ENCODE assay signal across 8 cellular contexts in the genomic region with DNA sequence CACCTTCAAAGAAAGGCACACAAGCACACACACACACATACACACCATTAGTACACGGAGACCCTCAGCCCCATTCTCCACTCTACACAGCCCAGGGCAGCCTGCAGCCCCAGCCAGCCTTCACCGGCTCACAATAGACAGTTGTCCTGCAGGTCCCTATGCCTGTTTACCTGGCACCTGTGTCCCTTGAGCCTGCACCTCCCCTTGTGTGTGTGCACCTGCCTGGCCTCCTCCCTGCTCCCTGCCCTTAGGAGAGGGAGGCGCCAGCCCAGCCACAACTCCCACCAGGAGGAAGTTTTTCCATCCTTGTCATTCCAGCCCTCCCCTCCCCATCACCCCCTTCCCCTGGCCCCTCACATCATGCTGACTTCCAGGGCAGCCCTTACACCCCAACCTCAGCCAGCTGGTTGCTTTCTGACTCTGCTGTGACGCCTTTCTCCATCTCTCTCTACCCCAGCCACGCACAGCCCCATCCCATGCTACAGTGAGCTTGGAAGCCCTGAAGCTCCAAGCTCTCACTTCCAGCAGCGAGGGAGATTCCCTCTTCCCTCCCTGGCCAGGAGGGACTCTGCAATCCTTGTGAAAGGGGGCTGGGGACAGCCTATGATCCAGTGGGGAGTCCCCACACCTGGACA. TPM values are rescaled to one million over a fixed set of nuclear protein-coding genes. Genes with fewer than 3 reads are reported as not detected.
DNase-seq lines count a peak whose midpoint lies in the region; ATAC-seq and TF ChIP-seq lines count a peak whose summit lies in the region.

No MANE protein-coding gene starts in this region.

- H4K20me1 ChIP-seq in SK-N-SH (ENCODE audit: insufficient read depth), result peaks cover 82% of the 10 kb centered on the region

- peaks cover 24% of the 10 kb centered on the region for H3F3A ChIP-seq in SK-N-SH (replicated peaks; ENCODE audit: insufficient read depth)

- TF ChIP-seq CTCF in SK-N-SH (IDR thresholded peaks at IDR 0.05) (no peak), VCaP (conservative IDR thresholded peaks at IDR 0.05) (0 out of 2 replicates have a peak, but pooled peaks have one; percentile 4)

- H3K4me3 ChIP-seq in SK-N-SH (ENCODE audit: low read depth in 2 of 2, low read length in 1 of 2) (peak overlapping the region; percentile 75 to 98), iPS-15b (ENCODE audit: low read depth, low read length) (peak overlapping the region; percentile 42)

- H3K4me1 ChIP-seq in SK-N-SH (ENCODE audit: control insufficient read depth in 1 of 2, insufficient read depth in 2 of 2, low read depth in 1 of 2, low read length in 1 of 2) (peaks cover 47 to 65% of the 10 kb centered on the region in 2 experiments), iPS-15b (ENCODE audit: control insufficient read depth, insufficient read depth, low read length) (peaks cover 13% of the 10 kb centered on the region)

- CTCF ChIA-PET in SK-N-SH (lab: Yijun Ruan, JAX), result interaction anchor here (0.6 to 10.9 kb wide), 52 partner anchors 8 to 306 kb away, joined by 3 to 195 read pairs (median 7); partner anchors contain the start of gene TUT1
- CTCF ChIA-PET in HEK293T (lab: Yijun Ruan, JAX), result interaction anchor here (0.6 to 4.1 kb wide), 26 partner anchors 11 to 245 kb away, joined by 3 to 54 read pairs (median 4); partner anchors contain the start of genes GANAB, INTS5, SCGB1A1 and TAF6L

- POLR2A ChIA-PET in SK-N-SH (lab: Yijun Ruan, JAX) (interaction anchor here (0.8 to 1.6 kb wide), 6 partner anchors 14 to 147 kb away, joined by 3 to 11 read pairs (median 4); partner anchors contain the start of genes C11orf98, CSKMT, EEF1G and TUT1), HEK293T (lab: Yijun Ruan, JAX) (interaction anchor here (0.8 to 4.0 kb wide), 3 partner anchors 35 to 117 kb away, joined by 4 to 21 read pairs (median 5); partner anchors contain the start of gene TUT1)

- DNase-seq in SK-N-SH, result no peak
- DNase-seq in substantia nigra (lab: John Stamatoyannopoulos, UW), result no peak
- no peak for DNase-seq in HEK293T (ENCODE audit: extremely low spot score)
- no peak for DNase-seq in middle frontal gyrus (ENCODE audit: extremely low spot score, low spot score)
- DNase-seq in kidney glomerular epithelial cell (lab: John Stamatoyannopoulos, UW), result no peak

- H3K27me3 ChIP-seq in SK-N-SH (ENCODE audit: insufficient read depth) (no peaks in the 10 kb centered on the region), iPS-15b (ENCODE audit: control insufficient read depth, insufficient read depth, low read length) (peaks cover 37% of the 10 kb centered on the region)

- WGBS in SK-N-SH (ENCODE audit: low lambda C conversion rate), result 81% methylated on average over 6 of the region's 6 CpGs

- H3K9me3 ChIP-seq in SK-N-SH (no peaks in the 10 kb centered on the region), iPS-15b (ENCODE audit: control insufficient read depth, insufficient read depth, low read length) (no peaks in the 10 kb centered on the region)

- H3K4me2 ChIP-seq in SK-N-SH, result peak overlapping the region; percentile 98

- ATAC-seq in SK-N-SH treated with all-trans-retinoic acid at 6 μM for 48 hours, result no peak

- TF ChIP-seq RAD21 in SK-N-SH (IDR thresholded peaks at IDR 0.05; ENCODE audit: low read length), result no peak

- H3K36me3 ChIP-seq in SK-N-SH (replicated peaks in 1 of 2; ENCODE audit: control insufficient read depth in 1 of 2, insufficient read depth in 2 of 2, low read length in 1 of 2), result peaks cover 2 to 11% of the 10 kb centered on the region in 2 experiments
- no peaks in the 10 kb centered on the region for H3K36me3 ChIP-seq in iPS-15b (ENCODE audit: control insufficient read depth, insufficient read depth, low read length)

- H3K9me2 ChIP-seq in SK-N-SH, result no peaks in the 10 kb centered on the region

- peaks cover 99% of the 10 kb centered on the region for H3K79me2 ChIP-seq in SK-N-SH (ENCODE audit: insufficient read depth)

- H3K9ac ChIP-seq in SK-N-SH (peak overlapping the region; percentile 99), iPS-15b (ENCODE audit: low read depth, low read length) (no peak overlapping the region)

- H2AFZ ChIP-seq in SK-N-SH (ENCODE audit: low read depth), result no peak overlapping the region

- H3K27ac ChIP-seq in SK-N-SH (ENCODE audit: low read depth in 2 of 2, low read length in 1 of 2) (peak overlapping the region in 1 of 2 experiments; percentile 82; a peak in 1 of 4 replicates), VCaP (peak overlapping the region; percentile 70), substantia nigra (ENCODE audit: low read depth, low read length, poor library complexity, severe bottlenecking) (peak overlapping the region; percentile 27)

- TF ChIP-seq EP300 in SK-N-SH (IDR thresholded peaks at IDR 0.05; ENCODE audit: borderline replicate concordance in 1 of 2, low read depth in 1 of 2, low read length in 1 of 2), result no peak

TF ChIP-seq in SK-N-SH, 30 proteins besides CTCF, POLR2A, EP300 and RAD21 (continues in another document):
- TF ChIP-seq, protein P1, sequence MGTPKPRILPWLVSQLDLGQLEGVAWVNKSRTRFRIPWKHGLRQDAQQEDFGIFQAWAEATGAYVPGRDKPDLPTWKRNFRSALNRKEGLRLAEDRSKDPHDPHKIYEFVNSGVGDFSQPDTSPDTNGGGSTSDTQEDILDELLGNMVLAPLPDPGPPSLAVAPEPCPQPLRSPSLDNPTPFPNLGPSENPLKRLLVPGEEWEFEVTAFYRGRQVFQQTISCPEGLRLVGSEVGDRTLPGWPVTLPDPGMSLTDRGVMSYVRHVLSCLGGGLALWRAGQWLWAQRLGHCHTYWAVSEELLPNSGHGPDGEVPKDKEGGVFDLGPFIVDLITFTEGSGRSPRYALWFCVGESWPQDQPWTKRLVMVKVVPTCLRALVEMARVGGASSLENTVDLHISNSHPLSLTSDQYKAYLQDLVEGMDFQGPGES (IDR thresholded peaks at IDR 0.05; ENCODE audit: low read depth, low read length), result no peak
- TF ChIP-seq TAF1 (IDR thresholded peaks at IDR 0.05; ENCODE audit: borderline replicate concordance, low read depth, low read length) (no peak), YY1 (IDR thresholded peaks at IDR 0.05; ENCODE audit: low read depth) (no peak), TCF12 (IDR thresholded peaks at IDR 0.05) (no peak)

TF ChIP-seq in SK-N-SH treated with all-trans-retinoic acid at 6 μM for 48 hours, 23 proteins besides CTCF, POLR2A, EP300 and RAD21:
- no peak for TF ChIP-seq RARB (CRISPR knock-in tag; IDR thresholded peaks at IDR 0.05)
- no peak for TF ChIP-seq POU6F1 (CRISPR knock-in tag; IDR thresholded peaks at IDR 0.05; ENCODE audit: borderline replicate concordance, low read depth)
- TF ChIP-seq ISL1 (CRISPR knock-in tag; IDR thresholded peaks at IDR 0.05), result no peak

TF ChIP-seq in HEK293T, 16 proteins besides CTCF, POLR2A, EP300 and RAD21:
- TF ChIP-seq NFRKB (IDR thresholded peaks at IDR 0.05) (no peak), ZNF384 (IDR thresholded peaks at IDR 0.05) (no peak), FOXM1 (IDR thresholded peaks at IDR 0.05; ENCODE audit: borderline replicate concordance) (no peak), ELF4 (IDR thresholded peaks at IDR 0.05) (no peak), L3MBTL2 (conservative IDR thresholded peaks at IDR 0.05) (no peak), SP1 (IDR thresholded peaks at IDR 0.05) (no peak), FOXA1 (IDR thresholded peaks at IDR 0.05) (no peak), HDGF (IDR thresholded peaks at IDR 0.05; ENCODE audit: borderline replicate concordance) (no peak), ARNT (IDR thresholded peaks at IDR 0.05) (no peak), LEF1 (IDR thresholded peaks at IDR 0.05; ENCODE audit: borderline replicate concordance) (no peak), TARDBP (IDR thresholded peaks at IDR 0.05) (no peak)
- TF ChIP-seq, protein P2, sequence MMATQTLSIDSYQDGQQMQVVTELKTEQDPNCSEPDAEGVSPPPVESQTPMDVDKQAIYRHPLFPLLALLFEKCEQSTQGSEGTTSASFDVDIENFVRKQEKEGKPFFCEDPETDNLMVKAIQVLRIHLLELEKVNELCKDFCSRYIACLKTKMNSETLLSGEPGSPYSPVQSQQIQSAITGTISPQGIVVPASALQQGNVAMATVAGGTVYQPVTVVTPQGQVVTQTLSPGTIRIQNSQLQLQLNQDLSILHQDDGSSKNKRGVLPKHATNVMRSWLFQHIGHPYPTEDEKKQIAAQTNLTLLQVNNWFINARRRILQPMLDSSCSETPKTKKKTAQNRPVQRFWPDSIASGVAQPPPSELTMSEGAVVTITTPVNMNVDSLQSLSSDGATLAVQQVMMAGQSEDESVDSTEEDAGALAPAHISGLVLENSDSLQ (IDR thresholded peaks at IDR 0.05), result no peak
TF ChIP-seq in HEK293T: peak in this region for 0.

RNA-seq across cellular contexts. Expression of gene AHNAK, which starts 4.4 kb away (rescaled TPM):
- polyA plus RNA-seq in SK-N-SH (2012; rRNA removed), result 57.8 and 62.3 TPM in 2 replicates
- 49.7 and 55.0 TPM in 2 replicates for polyA plus RNA-seq in SK-N-SH (2012; cell fraction: cytosol; rRNA removed)
- 78.7 and 115 TPM in 2 replicates for polyA plus RNA-seq in SK-N-SH (2012; cell fraction: nucleus; rRNA removed)

RNA-seq across cellular contexts. Expression of gene EEF1G, which starts 31.5 kb away (rescaled TPM):
- polyA plus RNA-seq in SK-N-SH (2012; rRNA removed), result 1,853 and 2,105 TPM in 2 replicates
- polyA plus RNA-seq in SK-N-SH (2012; cell fraction: cytosol; rRNA removed), result 1,837 and 2,039 TPM in 2 replicates
- polyA plus RNA-seq in SK-N-SH (2012; cell fraction: nucleus; rRNA removed), result 604 and 627 TPM in 2 replicates

RNA-seq across cellular contexts. Expression of gene TUT1, which starts 49.1 kb away (rescaled TPM):
- polyA plus RNA-seq in SK-N-SH (2012; rRNA removed), result 27.3 and 30.0 TPM in 2 replicates
- polyA plus RNA-seq in SK-N-SH (2012; cell fraction: cytosol; rRNA removed), result 10.5 and 13.8 TPM in 2 replicates
- polyA plus RNA-seq in SK-N-SH (2012; cell fraction: nucleus; rRNA removed), result 97.9 and 105 TPM in 2 replicates

RNA-seq across cellular contexts. Expression of gene MTA2, which starts 59.4 kb away (rescaled TPM):
- polyA plus RNA-seq in SK-N-SH (2012; rRNA removed), result 18.4 and 20.6 TPM in 2 replicates
- 12.7 and 15.6 TPM in 2 replicates for polyA plus RNA-seq in SK-N-SH (2012; cell fraction: cytosol; rRNA removed)
- polyA plus RNA-seq in SK-N-SH (2012; cell fraction: nucleus; rRNA removed), result 57.9 and 72.2 TPM in 2 replicates
